In genomic region chr13:50131998-50132936, GRCh38 we compare ENCODE assay signal across 11 cellular contexts.
A peak's percentile ranks its signal among the peaks of the same experiment; 100 is the strongest.
DNase-seq lines count a peak whose midpoint lies in the region; ATAC-seq and TF ChIP-seq lines count a peak whose summit lies in the region.
"Had no signal": no experiment of that assay in that cellular context is flagged by ENCODE, and none has a peak within 500 bp of the region (broad histone marks: within the 10 kb centered on the region; RNA-seq: fewer than 3 reads in every experiment).

No MANE protein-coding gene starts in this region.

- POLR2A ChIA-PET in activated CD4-positive, alpha-beta memory T cell treated with anti-CD3 and anti-CD28 coated beads for 36 hours (lab: Charles Lee), result interaction anchor here (1.1 to 11.0 kb wide), 3 partner anchors 51 to 234 kb away, joined by 3 to 132 read pairs (median 5); partner anchors contain the start of gene TRIM13

- H3K27me3 ChIP-seq in endodermal cell (ENCODE audit: control insufficient read depth, insufficient read depth, low read length, poor library complexity, severe bottlenecking), result peaks cover 100% of the 10 kb centered on the region
- H3K27me3 ChIP-seq in HAP-1 (ENCODE audit: low read depth), result no peaks in the 10 kb centered on the region

- H3K4me1 Mint-ChIP-seq in T-helper 1 cell treated with Interleukin-12 subunit alpha and Interleukin-12 subunit beta and Interleukin-4 antibody, amounts not matched to agents 30 μg/mL and 1 μg/mL, for 36 hours (ENCODE audit: low read depth), result peaks cover 43% of the 10 kb centered on the region
- peaks cover 49% of the 10 kb centered on the region for H3K4me1 Mint-ChIP-seq in activated CD4-positive, alpha-beta memory T cell treated with anti-CD3 and anti-CD28 coated beads for 36 hours (ENCODE audit: low read depth)
- peaks cover 32% of the 10 kb centered on the region for H3K4me1 Mint-ChIP-seq in endodermal cell

- no peak for TF ChIP-seq CTCF in endodermal cell (conservative IDR thresholded peaks at IDR 0.05)

- no peak for ATAC-seq in GM18868 (IDR thresholded peaks at IDR 0.05; ENCODE audit: unreplicated experiment)

- no peak for DNase-seq in T-helper 1 cell
- DNase-seq in activated CD4-positive, alpha-beta memory T cell treated with anti-CD3 and anti-CD28 coated beads for 36 hours, result peak; percentile 43
- peak; percentile 82 for DNase-seq in endodermal cell
- DNase-seq in stimulated activated CD4-positive, alpha-beta T cell treated with anti-CD3 and anti-CD28 coated beads, Interleukin-15, amount 100 ng/mL, for 24 hours, result peak; percentile 46
- DNase-seq in HAP-1 (ENCODE audit: low spot score in 2 of 2), result no peak
- no peak for DNase-seq in NCI-H2227 treated with DMSO at 0.1 percent for 48 hours (lab: John Stamatoyannopoulos, UW)
- DNase-seq: NCI-H1694 treated with DMSO at 0.1 percent for 48 hours, transverse colon had no signal

- peaks cover 9% of the 10 kb centered on the region for H3K9me3 Mint-ChIP-seq in T-helper 1 cell treated with Interleukin-12 subunit alpha and Interleukin-12 subunit beta and Interleukin-4 antibody, amounts not matched to agents 30 μg/mL and 1 μg/mL, for 36 hours
- no peaks in the 10 kb centered on the region for H3K9me3 Mint-ChIP-seq in activated CD4-positive, alpha-beta memory T cell treated with anti-CD3 and anti-CD28 coated beads for 36 hours
- H3K9me3 Mint-ChIP-seq in endodermal cell, result no peaks in the 10 kb centered on the region

- H3K4me1 ChIP-seq in endodermal cell (ENCODE audit: control insufficient read depth, insufficient read depth, low read length) (peaks cover 16% of the 10 kb centered on the region), HAP-1 (no peaks in the 10 kb centered on the region; the same call in none of the 2 replicates)

- H3K4me3 Mint-ChIP-seq in T-helper 1 cell treated with Interleukin-12 subunit alpha and Interleukin-12 subunit beta and Interleukin-4 antibody, amounts not matched to agents 30 μg/mL and 1 μg/mL, for 36 hours, result peak overlapping the region; percentile 64
- peak overlapping the region; percentile 43 for H3K4me3 Mint-ChIP-seq in activated CD4-positive, alpha-beta memory T cell treated with anti-CD3 and anti-CD28 coated beads for 36 hours
- peak overlapping the region; percentile 38 for H3K4me3 Mint-ChIP-seq in endodermal cell

- in situ Hi-C loops in HAP-1 (cut with MboI; ENCODE audit: low sequenced_read_pairs), result no loop called here

- no peaks in the 10 kb centered on the region for H3K36me3 ChIP-seq in endodermal cell (ENCODE audit: control insufficient read depth, insufficient read depth, low read length)
- no peaks in the 10 kb centered on the region for H3K36me3 ChIP-seq in HAP-1 (replicated peaks)
- H3K36me3 ChIP-seq: transverse colon had no signal

- no peaks in the 10 kb centered on the region for H3K9me3 ChIP-seq in endodermal cell (ENCODE audit: control insufficient read depth, low read length)
- no peaks in the 10 kb centered on the region for H3K9me3 ChIP-seq in HAP-1
- H3K9me3 ChIP-seq: transverse colon had no signal

- peaks cover 4% of the 10 kb centered on the region for H3K36me3 Mint-ChIP-seq in T-helper 1 cell treated with Interleukin-12 subunit alpha and Interleukin-12 subunit beta and Interleukin-4 antibody, amounts not matched to agents 30 μg/mL and 1 μg/mL, for 36 hours (ENCODE audit: low read depth)
- H3K36me3 Mint-ChIP-seq in activated CD4-positive, alpha-beta memory T cell treated with anti-CD3 and anti-CD28 coated beads for 36 hours, result no peaks in the 10 kb centered on the region
- no peaks in the 10 kb centered on the region for H3K36me3 Mint-ChIP-seq in endodermal cell (ENCODE audit: low read depth)

- H3K4me3 ChIP-seq in endodermal cell (ENCODE audit: low read length) (peak overlapping the region; percentile 2), HAP-1 (no peak overlapping the region)

- peaks cover 75% of the 10 kb centered on the region for H3K27me3 Mint-ChIP-seq in T-helper 1 cell treated with Interleukin-12 subunit alpha and Interleukin-12 subunit beta and Interleukin-4 antibody, amounts not matched to agents 30 μg/mL and 1 μg/mL, for 36 hours (ENCODE audit: low read depth)
- H3K27me3 Mint-ChIP-seq in activated CD4-positive, alpha-beta memory T cell treated with anti-CD3 and anti-CD28 coated beads for 36 hours, result peaks cover 59% of the 10 kb centered on the region
- peaks cover 96% of the 10 kb centered on the region for H3K27me3 Mint-ChIP-seq in endodermal cell (ENCODE audit: insufficient read depth)

- no peak overlapping the region for H3K27ac ChIP-seq in endodermal cell (ENCODE audit: low read depth, low read length)
- H3K27ac ChIP-seq: 22Rv1, transverse colon had no signal

- no peak overlapping the region for H3K9ac ChIP-seq in endodermal cell (ENCODE audit: extremely low read depth, low read length, poor library complexity, severe bottlenecking)

- intact Hi-C loops in activated CD4-positive, alpha-beta memory T cell treated with anti-CD3 and anti-CD28 coated beads for 36 hours (cut with micrococcal nuclease), result loop anchor here (1.0 to 2.0 kb wide), 2 partner anchors 95 to 235 kb away; no protein-coding TSS in a partner anchor

- no peak overlapping the region for H3K27ac Mint-ChIP-seq in T-helper 1 cell treated with Interleukin-12 subunit alpha and Interleukin-12 subunit beta and Interleukin-4 antibody, amounts not matched to agents 30 μg/mL and 1 μg/mL, for 36 hours
- H3K27ac Mint-ChIP-seq in activated CD4-positive, alpha-beta memory T cell treated with anti-CD3 and anti-CD28 coated beads for 36 hours, result no peak overlapping the region
- H3K27ac Mint-ChIP-seq in endodermal cell, result no peak overlapping the region

- 3 to 4% methylated on average over 29 to 37 of the region's 37 CpGs for WGBS in endodermal cell (ENCODE audit: insufficient coverage in 1 of 2, insufficient read length in 1 of 2), 2 experiments

- CTCF ChIA-PET in activated CD4-positive, alpha-beta memory T cell treated with anti-CD3 and anti-CD28 coated beads for 36 hours (lab: Charles Lee), result interaction anchor here (0.7 kb wide), 1 partner anchor 104 kb away, joined by 3 read pairs; no protein-coding TSS in a partner anchor

Comparison
In these comparisons a context has a peak if more than half of its experiments do, and no peak if none do; other contexts are left out.
1. DNase-seq: peak in activated CD4-positive, alpha-beta memory T cell treated with anti-CD3 and anti-CD28 coated beads for 36 hours (single experiment), endodermal cell (single experiment) and stimulated activated CD4-positive, alpha-beta T cell treated with anti-CD3 and anti-CD28 coated beads, Interleukin-15, amount 100 ng/mL, for 24 hours (single experiment); none in T-helper 1 cell (0 of 5), HAP-1 (0 of 2) and NCI-H2227 treated with DMSO at 0.1 percent for 48 hours (single experiment).
2. Peak in every context shown above with its lines, with median percentiles within 50 percentile points of each other: H3K4me3 Mint-ChIP-seq.